Comparison of ENCODE assay signal across 2 cellular contexts in the genomic region with DNA sequence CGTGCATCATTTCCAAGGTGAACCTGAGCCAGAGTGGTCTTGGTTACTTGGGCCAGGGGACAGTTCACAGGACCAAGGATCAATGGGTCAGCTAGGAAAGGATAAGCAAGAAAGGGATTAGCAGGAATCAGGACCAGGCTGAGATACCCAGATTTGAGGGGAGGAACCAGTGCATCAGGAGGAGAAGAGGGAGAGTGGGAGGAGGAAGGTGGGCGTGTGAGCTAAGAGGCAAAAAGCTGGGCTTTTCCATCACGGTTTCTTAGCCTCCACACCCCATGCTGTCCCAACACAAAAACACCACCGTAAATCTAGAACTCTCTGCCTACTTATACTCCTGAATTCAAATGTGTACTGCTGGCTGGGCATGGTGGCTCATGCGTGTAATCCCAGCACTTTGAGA.
TF ChIP-seq lines count a peak whose summit lies in the region.

No MANE protein-coding gene starts in this region.

TF ChIP-seq in HEK293, 187 proteins besides CTCF, POLR2A, EP300 and RAD21:
- TF ChIP-seq ZBTB48 (tag by site-specific recombination; IDR thresholded peaks at IDR 0.05) (no peak), EGR2 (tag by site-specific recombination; IDR thresholded peaks at IDR 0.05; ENCODE audit: low read depth) (peak; percentile 56), ZNF292 (tag by site-specific recombination; IDR thresholded peaks at IDR 0.05; ENCODE audit: borderline replicate concordance, low read depth) (no peak), ZFHX2 (tag by site-specific recombination; conservative IDR thresholded peaks at IDR 0.05) (peak; percentile 58)

TF ChIP-seq in H1, 55 proteins besides CTCF, POLR2A, EP300 and RAD21:
- no peak for TF ChIP-seq TBP (IDR thresholded peaks at IDR 0.05; ENCODE audit: low read depth, low read length)
- no peak for TF ChIP-seq SUZ12 (IDR thresholded peaks at IDR 0.05; ENCODE audit: low read length)
- no peak for TF ChIP-seq CBX8 (IDR thresholded peaks at IDR 0.05; ENCODE audit: borderline replicate concordance, low read depth, low read length)
- no peak for TF ChIP-seq JUN (IDR thresholded peaks at IDR 0.05; ENCODE audit: low read depth, low read length)
- TF ChIP-seq KDM5A (IDR thresholded peaks at IDR 0.05; ENCODE audit: low read length) = no peak
- no peak for TF ChIP-seq MAFK (IDR thresholded peaks at IDR 0.05; ENCODE audit: low read depth, low read length)
TF ChIP-seq in H1: peak in this region for 0.
